ENCODE assay signal across 22 cellular contexts in genomic region chr15:38687340-38687739, GRCh38.
DNase-seq lines count a peak whose midpoint lies in the region; ATAC-seq and TF ChIP-seq lines count a peak whose summit lies in the region.
"Had no signal": no experiment of that assay in that cellular context is flagged by ENCODE, and none has a peak within 500 bp of the region (broad histone marks: within the 10 kb centered on the region; RNA-seq: fewer than 3 reads in every experiment).

No MANE protein-coding gene starts in this region.

- no peak overlapping the region for H4K91ac ChIP-seq in mesenchymal stem cell (ENCODE audit: low read length)

- DNase-seq in activated T-cell treated with anti-CD3 and anti-CD28 coated beads, Interleukin-2, amount 50 U/mL, for 24 hours: no peak
- DNase-seq in activated T-cell treated with anti-CD3 and anti-CD28 coated beads, Interleukin-2, amount 50 U/mL, for 4 hours: no peak
- DNase-seq in activated naive CD8-positive, alpha-beta T cell treated with anti-CD3 and anti-CD28 coated beads for 36 hours: no peak
- DNase-seq in naive thymus-derived CD4-positive, alpha-beta T cell: no peak
- DNase-seq in NCI-H128 (lab: John Stamatoyannopoulos, UW; ENCODE audit: unreplicated experiment) (no peak), mesenchymal stem cell (no peak), cortex of kidney (lab: John Stamatoyannopoulos, UW) (no peak)
- DNase-seq: dorsolateral prefrontal cortex; erythroblast; GOT3; left ventricle myocardium superior; MM.1S; NCI-H1694 treated with DMSO at 0.1 percent for 48 hours; right cardiac atrium; stimulated activated CD4-positive, alpha-beta T cell treated with anti-CD3 and anti-CD28 coated beads, Interleukin-15, amount 100 ng/mL, for 24 hours; stimulated activated naive B cell treated with anti-CD40 and anti-IgM and Interleukin-4, amounts not matched to agents 10 μg/mL and 1 μg/mL and 100 μg/mL, for 72 hours; SW 1271; upper lobe of left lung had no signal

- H2BK12ac ChIP-seq in mesenchymal stem cell (ENCODE audit: low read length in 2 of 2): no peak overlapping the region

- no peak overlapping the region for H2AK5ac ChIP-seq in mesenchymal stem cell (ENCODE audit: low read length, severe bottlenecking)

- H3K9me3 ChIP-seq in OCI-LY3 (ENCODE audit: insufficient read depth, low read length) (no peaks in the 10 kb centered on the region), mesenchymal stem cell (ENCODE audit: control insufficient read depth, low read length) (no peaks in the 10 kb centered on the region)
- H3K9me3 ChIP-seq in naive thymus-derived CD4-positive, alpha-beta T cell (ENCODE audit: control insufficient read depth in 2 of 3, low read length in 3 of 3): no peaks in the 10 kb centered on the region
- H3K9me3 ChIP-seq: A549, upper lobe of left lung had no signal

- H4K8ac ChIP-seq in mesenchymal stem cell (ENCODE audit: low read length): no peak overlapping the region

- H3K4me2 ChIP-seq in OCI-LY3 (ENCODE audit: low read length) (peak overlapping the region; percentile 77), mesenchymal stem cell (ENCODE audit: low read length, poor library complexity, severe bottlenecking) (no peak overlapping the region)
- H3K4me2 ChIP-seq: A549 had no signal

- H3K27ac ChIP-seq in OCI-LY3 (ENCODE audit: low read length) (peak overlapping the region; percentile 92), mesenchymal stem cell (ENCODE audit: low read length, poor library complexity, severe bottlenecking) (no peak overlapping the region)
- peak overlapping the region; percentile 74 for H3K27ac ChIP-seq in naive thymus-derived CD4-positive, alpha-beta T cell (ENCODE audit: low read depth, low read length)
- H3K27ac ChIP-seq: A549, dorsolateral prefrontal cortex, upper lobe of left lung had no signal

- H3K14ac ChIP-seq in mesenchymal stem cell (ENCODE audit: low read length in 2 of 2): no peak overlapping the region

- intact Hi-C loops in naive thymus-derived CD4-positive, alpha-beta T cell (cut with micrococcal nuclease): loop anchor here in 1 of 2 donors (10.0 kb wide), 1 partner anchor 53 kb away; no protein-coding TSS in a partner anchor

- no peaks in the 10 kb centered on the region for H3K36me3 Mint-ChIP-seq in activated T-cell treated with anti-CD3 and anti-CD28 coated beads, Interleukin-2, amount 50 U/mL, for 24 hours (ENCODE audit: low read depth)
- no peaks in the 10 kb centered on the region for H3K36me3 Mint-ChIP-seq in activated T-cell treated with anti-CD3 and anti-CD28 coated beads, Interleukin-2, amount 50 U/mL, for 4 hours (ENCODE audit: insufficient read depth)
- peaks cover 4% of the 10 kb centered on the region for H3K36me3 Mint-ChIP-seq in activated naive CD8-positive, alpha-beta T cell treated with anti-CD3 and anti-CD28 coated beads for 36 hours
- peaks cover 0 to 11% (median 0%) of the 10 kb centered on the region in 5 donors for H3K36me3 Mint-ChIP-seq in naive thymus-derived CD4-positive, alpha-beta T cell
- H3K36me3 Mint-ChIP-seq: CD14-positive monocyte; stimulated activated naive B cell treated with anti-CD40 and anti-IgM and Interleukin-4, amounts not matched to agents 10 μg/mL and 1 μg/mL and 100 μg/mL, for 72 hours had no signal

- no peak overlapping the region for H3K4ac ChIP-seq in mesenchymal stem cell (ENCODE audit: low read depth in 1 of 2, low read length in 2 of 2)

- H3K27ac Mint-ChIP-seq in activated T-cell treated with anti-CD3 and anti-CD28 coated beads, Interleukin-2, amount 50 U/mL, for 24 hours: peak overlapping the region; percentile 31
- peak overlapping the region; percentile 74 for H3K27ac Mint-ChIP-seq in activated naive CD8-positive, alpha-beta T cell treated with anti-CD3 and anti-CD28 coated beads for 36 hours
- peak overlapping the region; percentile 86 to 99 (median 95) for H3K27ac Mint-ChIP-seq in naive thymus-derived CD4-positive, alpha-beta T cell
- H3K27ac Mint-ChIP-seq: CD14-positive monocyte; stimulated activated naive B cell treated with anti-CD40 and anti-IgM and Interleukin-4, amounts not matched to agents 10 μg/mL and 1 μg/mL and 100 μg/mL, for 72 hours had no signal

- H3K4me3 Mint-ChIP-seq in activated T-cell treated with anti-CD3 and anti-CD28 coated beads, Interleukin-2, amount 50 U/mL, for 24 hours: no peak overlapping the region
- no peak overlapping the region for H3K4me3 Mint-ChIP-seq in activated T-cell treated with anti-CD3 and anti-CD28 coated beads, Interleukin-2, amount 50 U/mL, for 4 hours
- no peak overlapping the region for H3K4me3 Mint-ChIP-seq in activated naive CD8-positive, alpha-beta T cell treated with anti-CD3 and anti-CD28 coated beads for 36 hours
- H3K4me3 Mint-ChIP-seq in naive thymus-derived CD4-positive, alpha-beta T cell: peak overlapping the region; percentile 24 to 73 (median 61)
- H3K4me3 Mint-ChIP-seq: CD14-positive monocyte; stimulated activated naive B cell treated with anti-CD40 and anti-IgM and Interleukin-4, amounts not matched to agents 10 μg/mL and 1 μg/mL and 100 μg/mL, for 72 hours had no signal

- H2BK15ac ChIP-seq in mesenchymal stem cell (ENCODE audit: low read depth, poor library complexity, severe bottlenecking): no peak overlapping the region

- H3K9me3 Mint-ChIP-seq in activated T-cell treated with anti-CD3 and anti-CD28 coated beads, Interleukin-2, amount 50 U/mL, for 24 hours: no peaks in the 10 kb centered on the region
- no peaks in the 10 kb centered on the region for H3K9me3 Mint-ChIP-seq in activated T-cell treated with anti-CD3 and anti-CD28 coated beads, Interleukin-2, amount 50 U/mL, for 4 hours
- H3K9me3 Mint-ChIP-seq in activated naive CD8-positive, alpha-beta T cell treated with anti-CD3 and anti-CD28 coated beads for 36 hours: no peaks in the 10 kb centered on the region
- H3K9me3 Mint-ChIP-seq in naive thymus-derived CD4-positive, alpha-beta T cell: peaks cover 0 to 3% (median 0%) of the 10 kb centered on the region in 11 donors
- H3K9me3 Mint-ChIP-seq: stimulated activated naive B cell treated with anti-CD40 and anti-IgM and Interleukin-4, amounts not matched to agents 10 μg/mL and 1 μg/mL and 100 μg/mL, for 72 hours had no signal

- no peak overlapping the region for H3K4me3 ChIP-seq in OCI-LY3 (ENCODE audit: low read length)
- H3K4me3 ChIP-seq in naive thymus-derived CD4-positive, alpha-beta T cell (ENCODE audit: low read length): no peak overlapping the region
- no peak overlapping the region for H3K4me3 ChIP-seq in mesenchymal stem cell (ENCODE audit: insufficient read depth in 1 of 2, low read depth in 1 of 2, low read length in 2 of 2)
- H3K4me3 ChIP-seq: A549, dorsolateral prefrontal cortex, upper lobe of left lung had no signal

- TF ChIP-seq CTCF in OCI-LY3 (IDR thresholded peaks at IDR 0.05; ENCODE audit: low read depth, low read length): no peak

- H3K4me1 ChIP-seq in OCI-LY3 (ENCODE audit: low read length) (peaks cover 96% of the 10 kb centered on the region), mesenchymal stem cell (ENCODE audit: control insufficient read depth, insufficient read depth, low read depth, low read length) (no peaks in the 10 kb centered on the region)
- peaks cover 82 to 86% of the 10 kb centered on the region in 2 donors for H3K4me1 ChIP-seq in naive thymus-derived CD4-positive, alpha-beta T cell (ENCODE audit: control insufficient read depth in 2 of 2, insufficient read depth in 2 of 2, low read length in 2 of 2)
- H3K4me1 ChIP-seq: A549, upper lobe of left lung had no signal

- H3K79me2 ChIP-seq in OCI-LY3 (ENCODE audit: low read length): no peaks in the 10 kb centered on the region

- H2AFZ ChIP-seq in OCI-LY3 (ENCODE audit: low read depth, low read length): no peak overlapping the region
- H2AFZ ChIP-seq in mesenchymal stem cell (ENCODE audit: low read depth, low read length): no peak overlapping the region

- H4K20me1 ChIP-seq in OCI-LY3 (ENCODE audit: insufficient read depth, low read length): no peaks in the 10 kb centered on the region

- 57% methylated on average over 2 of the region's 2 CpGs for WGBS in mesenchymal stem cell

- H3K18ac ChIP-seq in mesenchymal stem cell (ENCODE audit: low read depth in 1 of 2, low read length in 2 of 2): no peak overlapping the region

- no peak overlapping the region for H3K23ac ChIP-seq in mesenchymal stem cell (ENCODE audit: low read length in 2 of 2)

- H3K27me3 ChIP-seq in OCI-LY3 (ENCODE audit: low read depth, low read length) (no peaks in the 10 kb centered on the region), mesenchymal stem cell (ENCODE audit: control insufficient read depth in 1 of 2, insufficient read depth in 1 of 2, low read length in 2 of 2) (no peaks in the 10 kb centered on the region)
- H3K27me3 ChIP-seq in naive thymus-derived CD4-positive, alpha-beta T cell (ENCODE audit: control insufficient read depth in 2 of 2, insufficient read depth in 2 of 2, low read length in 2 of 2): no peaks in the 10 kb centered on the region
- H3K27me3 ChIP-seq: dorsolateral prefrontal cortex, upper lobe of left lung had no signal

- H3K27me3 Mint-ChIP-seq in activated T-cell treated with anti-CD3 and anti-CD28 coated beads, Interleukin-2, amount 50 U/mL, for 24 hours: no peaks in the 10 kb centered on the region
- H3K27me3 Mint-ChIP-seq in activated T-cell treated with anti-CD3 and anti-CD28 coated beads, Interleukin-2, amount 50 U/mL, for 4 hours (ENCODE audit: low read depth): no peaks in the 10 kb centered on the region
- H3K27me3 Mint-ChIP-seq in activated naive CD8-positive, alpha-beta T cell treated with anti-CD3 and anti-CD28 coated beads for 36 hours: no peaks in the 10 kb centered on the region
- H3K27me3 Mint-ChIP-seq in naive thymus-derived CD4-positive, alpha-beta T cell: no peaks in the 10 kb centered on the region
- H3K27me3 Mint-ChIP-seq: stimulated activated naive B cell treated with anti-CD40 and anti-IgM and Interleukin-4, amounts not matched to agents 10 μg/mL and 1 μg/mL and 100 μg/mL, for 72 hours had no signal

- POLR2A ChIA-PET in naive thymus-derived CD4-positive, alpha-beta T cell (lab: Charles Lee): interaction anchor here (0.8 to 10.9 kb wide), 14 partner anchors 10 to 233 kb away, joined by 3 to 260 read pairs (median 12); partner anchors contain the start of genes FAM98B and RASGRP1

- no peak overlapping the region for H2BK120ac ChIP-seq in mesenchymal stem cell (ENCODE audit: low read depth, low read length)

- H2BK5ac ChIP-seq in mesenchymal stem cell (ENCODE audit: low read depth, low read length, poor library complexity, severe bottlenecking): no peak overlapping the region

- H3K4me1 Mint-ChIP-seq in activated T-cell treated with anti-CD3 and anti-CD28 coated beads, Interleukin-2, amount 50 U/mL, for 24 hours (ENCODE audit: low read depth): peaks cover 96% of the 10 kb centered on the region
- H3K4me1 Mint-ChIP-seq in activated T-cell treated with anti-CD3 and anti-CD28 coated beads, Interleukin-2, amount 50 U/mL, for 4 hours (ENCODE audit: low read depth): peaks cover 94% of the 10 kb centered on the region
- peaks cover 94% of the 10 kb centered on the region for H3K4me1 Mint-ChIP-seq in activated naive CD8-positive, alpha-beta T cell treated with anti-CD3 and anti-CD28 coated beads for 36 hours
- H3K4me1 Mint-ChIP-seq in naive thymus-derived CD4-positive, alpha-beta T cell: peaks cover 66 to 97% (median 91%) of the 10 kb centered on the region in 7 donors

- CTCF ChIA-PET in naive thymus-derived CD4-positive, alpha-beta T cell (lab: Charles Lee): interaction anchor here (0.7 to 11.2 kb wide), 19 partner anchors 14 to 410 kb away, joined by 3 to 295 read pairs (median 6); partner anchors contain the start of genes FAM98B and RASGRP1

- no peaks in the 10 kb centered on the region for H3K79me1 ChIP-seq in mesenchymal stem cell (replicated peaks; ENCODE audit: low read length, poor library complexity, severe bottlenecking)

- ATAC-seq in activated T-cell treated with anti-CD3 and anti-CD28 coated beads, Interleukin-2, amount 50 U/mL, for 4 hours: no peak
- no peak for ATAC-seq in naive thymus-derived CD4-positive, alpha-beta T cell
- ATAC-seq: A549; HepG2; left ventricle myocardium superior; right cardiac atrium; stimulated activated naive B cell treated with anti-CD40 and anti-IgM and Interleukin-4, amounts not matched to agents 10 μg/mL and 1 μg/mL and 100 μg/mL, for 72 hours had no signal

- H3K9ac ChIP-seq in OCI-LY3 (ENCODE audit: low read length) (peak overlapping the region; percentile 25; the same call in 1 of the 2 replicates), mesenchymal stem cell (ENCODE audit: low read length) (no peak overlapping the region)

- H3K36me3 ChIP-seq in OCI-LY3 (replicated peaks; ENCODE audit: low read depth, low read length) (no peaks in the 10 kb centered on the region), mesenchymal stem cell (ENCODE audit: control insufficient read depth in 1 of 2, insufficient read depth in 2 of 2, low read depth in 1 of 2, low read length in 2 of 2) (no peaks in the 10 kb centered on the region)
- no peaks in the 10 kb centered on the region for H3K36me3 ChIP-seq in naive thymus-derived CD4-positive, alpha-beta T cell (ENCODE audit: control insufficient read depth in 2 of 3, insufficient read depth in 3 of 3, low read length in 3 of 3)
- H3K36me3 ChIP-seq: upper lobe of left lung had no signal

Comparison
In these comparisons a context has a peak if more than half of its experiments do, and no peak if none do; other contexts are left out.
1. H3K27ac Mint-ChIP-seq: peak in every context shown above with its lines; median percentile 95 in naive thymus-derived CD4-positive, alpha-beta T cell; 74 in activated naive CD8-positive, alpha-beta T cell treated with anti-CD3 and anti-CD28 coated beads for 36 hours; 31 in activated T-cell treated with anti-CD3 and anti-CD28 coated beads, Interleukin-2, amount 50 U/mL, for 24 hours.
2. H3K4me3 Mint-ChIP-seq: peak in naive thymus-derived CD4-positive, alpha-beta T cell (10 of 10); none in activated T-cell treated with anti-CD3 and anti-CD28 coated beads, Interleukin-2, amount 50 U/mL, for 24 hours (single experiment), activated T-cell treated with anti-CD3 and anti-CD28 coated beads, Interleukin-2, amount 50 U/mL, for 4 hours (single experiment) and activated naive CD8-positive, alpha-beta T cell treated with anti-CD3 and anti-CD28 coated beads for 36 hours (single experiment).